20 cellular contexts compared by ENCODE assay signal in the genomic region with DNA sequence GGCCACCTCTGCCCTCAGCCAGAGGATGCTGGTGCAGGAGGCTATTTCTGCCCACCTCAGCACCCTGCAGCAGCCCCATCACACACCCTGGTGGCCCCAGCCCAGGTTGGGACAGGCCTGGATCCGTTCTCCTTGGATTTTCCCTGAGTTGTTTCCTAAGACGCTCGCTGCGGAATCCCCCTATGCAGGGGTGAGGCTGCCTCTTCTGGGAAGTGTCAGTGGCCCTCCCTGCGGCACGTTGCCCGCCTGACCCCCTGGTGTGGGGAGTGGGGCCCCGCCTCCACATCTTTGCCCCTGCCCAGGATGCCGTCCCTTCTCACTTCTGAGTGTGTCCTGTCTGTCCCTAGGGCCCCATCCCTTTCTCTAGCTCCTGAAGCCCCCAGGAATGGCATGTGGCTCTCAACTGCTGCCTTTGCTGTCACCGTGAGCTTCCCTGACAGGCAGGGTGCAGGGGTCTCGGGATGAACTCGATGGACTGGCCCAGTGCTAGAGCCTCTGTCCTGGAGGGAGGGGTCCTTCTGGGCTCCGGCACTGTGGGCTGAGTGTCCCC. TPM values are rescaled to one million over a fixed set of nuclear protein-coding genes. Genes with fewer than 3 reads are reported as not detected.
A peak's percentile ranks its signal among the peaks of the same experiment; 100 is the strongest.
DNase-seq lines count a peak whose midpoint lies in the region; ATAC-seq, FAIRE-seq and TF ChIP-seq lines count a peak whose summit lies in the region.
"Had no signal": no experiment of that assay in that cellular context is flagged by ENCODE, and none has a peak within 500 bp of the region (broad histone marks: within the 10 kb centered on the region; RNA-seq: fewer than 3 reads in every experiment).

No MANE protein-coding gene starts in this region.

- peak overlapping the region; percentile 96 for H3K4me2 ChIP-seq in HepG2 (ENCODE audit: low read depth, low read length)
- H3K4me2 ChIP-seq: smooth muscle cell had no signal

- 72 to 86% (median 79%) methylated on average over 11 to 13 of the region's 13 CpGs for WGBS in heart left ventricle, 4 donors
- 0% methylated on average over 8 of the region's 13 CpGs for WGBS in HepG2 (ENCODE audit: low lambda C conversion rate)

- no peak for TF ChIP-seq CTCF in heart left ventricle (IDR thresholded peaks at IDR 0.05)
- TF ChIP-seq CTCF in HepG2 (CRISPR knock-in tag; IDR thresholded peaks at IDR 0.05) = no peak; the same call in 1 of the 2 replicates
- no peak for TF ChIP-seq CTCF in uterus (IDR thresholded peaks at IDR 0.05)

- H3K27ac ChIP-seq in heart left ventricle (peak overlapping the region in 9 of 12 donors; percentile 42 to 74 (median 61)), HepG2 (ENCODE audit: extremely low read length, insufficient read depth, low read length) (peak overlapping the region; percentile 84), uterus (peak overlapping the region; percentile 10 to 38)
- H3K27ac ChIP-seq: thyroid gland had no signal

- in situ Hi-C loops in HepG2 (cut with HindIII; ENCODE audit: extremely low pct_ligation_motif_present, low pct_unique_long_range_greater_than_20kb) = no loop called here

- H3K36me3 ChIP-seq in heart left ventricle (no peaks in the 10 kb centered on the region), HepG2 (replicated peaks in 1 of 2; ENCODE audit: control insufficient read depth in 1 of 2, insufficient read depth in 2 of 2, low read length in 2 of 2) (no peaks in the 10 kb centered on the region), uterus (no peaks in the 10 kb centered on the region)
- H3K36me3 ChIP-seq: adrenal gland, thyroid gland had no signal

- TF ChIP-seq POLR2A in heart left ventricle (IDR thresholded peaks at IDR 0.05) (no peak), HepG2 (IDR thresholded peaks at IDR 0.05; ENCODE audit: insufficient read depth in 1 of 2, low read depth in 2 of 2, low read length in 2 of 2) (no peak), uterus (IDR thresholded peaks at IDR 0.05) (no peak)

- no TSS peak for BruUV-seq in HepG2 (replicated peaks; lab: Mats Ljungman, UMichigan)

- H3K79me2 ChIP-seq in HepG2 (ENCODE audit: insufficient read depth, low read length) = peaks cover 17% of the 10 kb centered on the region

- H3K4me3 ChIP-seq in heart left ventricle = peak overlapping the region in 8 of 12 donors; percentile 12 to 44 (median 28)
- H3K4me3 ChIP-seq in HepG2 (replicated peaks in 1 of 3; ENCODE audit: insufficient read depth in 1 of 3, low read depth in 2 of 3, low read length in 3 of 3) = peak overlapping the region; percentile 82 to 94 (median 86)
- no peak overlapping the region for H3K4me3 ChIP-seq in uterus
- H3K4me3 ChIP-seq: adrenal gland, smooth muscle cell, thyroid gland had no signal

- H3K27me3 ChIP-seq in heart left ventricle (peaks cover 0 to 19% (median 0%) of the 10 kb centered on the region in 9 donors), HepG2 (ENCODE audit: control insufficient read depth in 1 of 2, insufficient read depth in 2 of 2, low read length in 2 of 2) (peaks cover 0 to 8% of the 10 kb centered on the region in 2 experiments; a peak in 2 of 5 replicates), uterus (no peaks in the 10 kb centered on the region)
- H3K27me3 ChIP-seq: adrenal gland, thyroid gland had no signal

- FAIRE-seq in HepG2 (lab: Jason Lieb, UNC) = no peak
- FAIRE-seq: frontal cortex had no signal

- CTCF ChIA-PET in HepG2 (lab: Yijun Ruan, JAX; ENCODE audit: low intra/inter-chr PET ratio, low total read pairs) (interaction anchor here (1.1 kb wide), 1 partner anchor 48 kb away, joined by 4 read pairs; no protein-coding TSS in a partner anchor), HEK293T (lab: Yijun Ruan, JAX) (no interaction called here)

- 0 out of 4 replicates have a peak, but pooled peaks of 1 of the 2 experiments have one; percentile 33 for TF ChIP-seq EP300 in HepG2 (IDR thresholded peaks at IDR 0.05; ENCODE audit: low read depth in 2 of 2, low read length in 2 of 2)
- no peak for TF ChIP-seq EP300 in HepG2 (CRISPR knock-in tag; IDR thresholded peaks at IDR 0.05; ENCODE audit: borderline replicate concordance)

- no peak for TF ChIP-seq RAD21 in HepG2 (CRISPR knock-in tag; IDR thresholded peaks at IDR 0.05)

- no peaks in the 10 kb centered on the region for H4K20me1 ChIP-seq in HepG2 (ENCODE audit: insufficient read depth, low read length)

- ATAC-seq in heart left ventricle (no peak), left cardiac atrium (no peak), HepG2 (peak; percentile 25), GM18858 (IDR thresholded peaks at IDR 0.05; ENCODE audit: unreplicated experiment) (no peak)

- H3K9me3 ChIP-seq in heart left ventricle (no peaks in the 10 kb centered on the region), HepG2 (ENCODE audit: low read length) (no peaks in the 10 kb centered on the region), uterus (no peaks in the 10 kb centered on the region)
- H3K9me3 ChIP-seq: adrenal gland, thyroid gland had no signal

- POLR2A ChIA-PET in HepG2 (lab: Yijun Ruan, JAX) = interaction anchor here (0.6 to 2.6 kb wide), 9 partner anchors 11 to 250 kb away, joined by 3 to 39 read pairs (median 3); partner anchors contain the start of gene EIF5
- POLR2A ChIA-PET in HEK293T (lab: Yijun Ruan, JAX) = interaction anchor here (0.7 kb wide), 1 partner anchor 240 kb away, joined by 4 read pairs; the partner anchor contains the start of gene EIF5

- H3K4me1 ChIP-seq in heart left ventricle (peaks cover 0 to 32% (median 6%) of the 10 kb centered on the region in 12 donors), HepG2 (ENCODE audit: insufficient read depth, low read length) (peaks cover 91% of the 10 kb centered on the region), uterus (no peaks in the 10 kb centered on the region)

- peak in 1 of 5 donors; percentile 25 for DNase-seq in heart left ventricle
- DNase-seq in left cardiac atrium = no peak
- DNase-seq in HepG2 (ENCODE audit: low spot score) = no peak
- DNase-seq in retina = peak; percentile 28
- no peak for DNase-seq in uterus
- DNase-seq in HEK293T (ENCODE audit: extremely low spot score) = no peak
- no peak for DNase-seq in NCI-H82 treated with DMSO at 0.1 percent for 48 hours (lab: John Stamatoyannopoulos, UW; ENCODE audit: unreplicated experiment)
- DNase-seq: adrenal gland, caudate nucleus, DND-41, H7, mammary epithelial cell, NCI-H2081, NCI-H510A, SIG-M5, thyroid gland had no signal

- H2AFZ ChIP-seq in HepG2 (ENCODE audit: low read length) = peak overlapping the region; percentile 70

- peak overlapping the region; percentile 83 for H3K9ac ChIP-seq in HepG2 (ENCODE audit: insufficient read depth, low read depth, low read length)

- intact Hi-C loops in heart left ventricle (cut with DNase I) (loop anchor here in 3 of 10 donors (5.0 to 10.0 kb wide), 2 partner anchors 88 to 399 kb away; no protein-coding TSS in a partner anchor), left cardiac atrium (cut with DNase I) (no loop called here), HepG2 (cut with micrococcal nuclease; ENCODE audit: unreplicated experiment) (no loop called here), uterus (cut with DNase I; ENCODE audit: low total_unique reads) (no loop called here)

RNA-seq across cellular contexts. Expression of gene EXOC3L4, which starts 0.6 kb away (rescaled TPM):
- total RNA-seq in heart left ventricle (1 to 10 TPM in 1 of 9 donors, under 1 TPM in 3, not detected in 5; 0.21 to 3.2 (median 0.48) TPM), left cardiac atrium (under 1 TPM; 0.91 to 0.92 TPM), HepG2 (2016; rRNA removed; fragmentation: Illumina TruSeq; extraction: Trizol) (11.3 and 27.0 TPM in 2 replicates), uterus (1 to 10 TPM in 1 of 4 donors, under 1 TPM in 2, not detected in 1; under 0.01 to 5.6 (median 0.41) TPM)
- polyA plus RNA-seq in heart left ventricle (under 1 TPM; 0.37 to 0.53 TPM), HepG2 (2011; rRNA removed) (11.8 and 21.2 TPM in 2 replicates)
- 6.3 and 6.7 TPM in 2 replicates for total RNA-seq in HepG2 (2016; cell fraction: cytosol; rRNA removed; fragmentation: Illumina TruSeq; extraction: Trizol; ENCODE audit: low read depth)
- total RNA-seq in HepG2 (2016; cell fraction: insoluble cytoplasmic fraction; rRNA removed; fragmentation: Illumina TruSeq; extraction: Trizol) = 9.0 and 28.6 TPM in 2 replicates
- 11.1 and 11.5 TPM in 2 replicates for total RNA-seq in HepG2 (2016; cell fraction: membrane; rRNA removed; fragmentation: Illumina TruSeq; extraction: Trizol)
- total RNA-seq in HepG2 (2016; cell fraction: nucleus; rRNA removed; fragmentation: Illumina TruSeq; extraction: Trizol) = 32.0 and 33.7 TPM in 2 replicates
- polyA plus RNA-seq in HepG2 (2011; cell fraction: cytosol; rRNA removed) = 10.4 and 15.5 TPM in 2 replicates
- 157 and 161 TPM in 2 replicates for polyA plus RNA-seq in HepG2 (2011; cell fraction: nucleus; rRNA removed)
- polyA plus RNA-seq in HepG2 (2012) = 12.5 and 20.1 TPM in 2 replicates
- polyA plus RNA-seq in HepG2 (2016; cell fraction: cytosol; fragmentation: Illumina TruSeq; extraction: Trizol; ENCODE audit: low read depth) = 4.1 and 4.2 TPM in 2 replicates
- polyA plus RNA-seq in HepG2 (2016; cell fraction: insoluble cytoplasmic fraction; fragmentation: Illumina TruSeq; extraction: Trizol; ENCODE audit: low read depth) = 7.6 and 10.6 TPM in 2 replicates
- 6.1 and 7.1 TPM in 2 replicates for polyA plus RNA-seq in HepG2 (2016; cell fraction: membrane; fragmentation: Illumina TruSeq; extraction: Trizol; ENCODE audit: low read depth)
- polyA plus RNA-seq in HepG2 (2016; cell fraction: nucleus; fragmentation: Illumina TruSeq; extraction: Trizol; ENCODE audit: insufficient read depth, low read depth) = 105 and 107 TPM in 2 replicates
- polyA minus RNA-seq in HepG2 (2011; rRNA and poly(A)+ RNA removed; ENCODE audit: low replicate concordance) = 0.28 and 10.1 TPM in 2 replicates
- 3.4 and 5.3 TPM in 2 replicates for polyA minus RNA-seq in HepG2 (2011; cell fraction: cytosol; rRNA and poly(A)+ RNA removed)
- 24.7 and 29.2 TPM in 2 replicates for polyA minus RNA-seq in HepG2 (2011; cell fraction: nucleus; rRNA and poly(A)+ RNA removed)
- total RNA-seq: mammary epithelial cell, smooth muscle cell had no signal
- polyA plus RNA-seq: mammary epithelial cell, smooth muscle cell had no signal

RNA-seq across cellular contexts. Expression of gene LBHD2, which starts 9.9 kb away (rescaled TPM):
- total RNA-seq in heart left ventricle (not detected), left cardiac atrium (under 1 TPM in 1 of 2 donors, not detected in 1; 0.47 TPM), HepG2 (2016; rRNA removed; fragmentation: Illumina TruSeq; extraction: Trizol) (0.72 and 1.00 TPM in 2 replicates), uterus (not detected)
- polyA plus RNA-seq in heart left ventricle (under 1 TPM in 1 of 2 donors, not detected in 1; 0.19 TPM), HepG2 (2011; rRNA removed) (0.67 and 0.95 TPM in 2 replicates)
- 2.3 and 2.8 TPM in 2 replicates for total RNA-seq in HepG2 (2016; cell fraction: cytosol; rRNA removed; fragmentation: Illumina TruSeq; extraction: Trizol; ENCODE audit: low read depth)
- 0.37 and 0.39 TPM in 2 replicates for total RNA-seq in HepG2 (2016; cell fraction: insoluble cytoplasmic fraction; rRNA removed; fragmentation: Illumina TruSeq; extraction: Trizol)
- 1.1 and 4.0 TPM in 2 replicates for total RNA-seq in HepG2 (2016; cell fraction: membrane; rRNA removed; fragmentation: Illumina TruSeq; extraction: Trizol)
- not detected in 2 replicates for total RNA-seq in HepG2 (2016; cell fraction: nucleus; rRNA removed; fragmentation: Illumina TruSeq; extraction: Trizol)
- 0.85 and 2.1 TPM in 2 replicates for polyA plus RNA-seq in HepG2 (2011; cell fraction: cytosol; rRNA removed)
- 0.64 and 1.0 TPM in 2 replicates for polyA plus RNA-seq in HepG2 (2011; cell fraction: nucleus; rRNA removed)
- 0.40 and 0.72 TPM in 2 replicates for polyA plus RNA-seq in HepG2 (2012)
- polyA plus RNA-seq in HepG2 (2016; cell fraction: cytosol; fragmentation: Illumina TruSeq; extraction: Trizol; ENCODE audit: low read depth) = 2.9 and 3.8 TPM in 2 replicates
- 0.36 and 0.88 TPM in 2 replicates for polyA plus RNA-seq in HepG2 (2016; cell fraction: insoluble cytoplasmic fraction; fragmentation: Illumina TruSeq; extraction: Trizol; ENCODE audit: low read depth)
- 0.86 and 1.1 TPM in 2 replicates for polyA plus RNA-seq in HepG2 (2016; cell fraction: membrane; fragmentation: Illumina TruSeq; extraction: Trizol; ENCODE audit: low read depth)
- polyA plus RNA-seq in HepG2 (2016; cell fraction: nucleus; fragmentation: Illumina TruSeq; extraction: Trizol; ENCODE audit: insufficient read depth, low read depth) = 0.73 and 0.75 TPM in 2 replicates
- polyA minus RNA-seq in HepG2 (2011; rRNA and poly(A)+ RNA removed; ENCODE audit: low replicate concordance) = 0.30 TPM in 1 of 2 replicates, not detected in the other
- not detected in 2 replicates for polyA minus RNA-seq in HepG2 (2011; cell fraction: cytosol; rRNA and poly(A)+ RNA removed)
- not detected in 2 replicates for polyA minus RNA-seq in HepG2 (2011; cell fraction: nucleus; rRNA and poly(A)+ RNA removed)
- total RNA-seq: A172, adrenal gland, frontal cortex, H7, mammary epithelial cell, smooth muscle cell, thyroid gland had no signal
- polyA plus RNA-seq: adrenal gland, mammary epithelial cell, smooth muscle cell had no signal

RNA-seq across cellular contexts. Expression of gene TNFAIP2, which starts 29.3 kb away (rescaled TPM):
- total RNA-seq in heart left ventricle (100 to 1,000 TPM in 2 of 9 donors, 10 to 100 TPM in 7; 22.0 to 253 (median 33.5) TPM), left cardiac atrium (10 to 100 TPM; 60.2 to 72.0 TPM), HepG2 (2016; rRNA removed; fragmentation: Illumina TruSeq; extraction: Trizol) (0.45 and 0.46 TPM in 2 replicates), uterus (10 to 100 TPM; 29.4 to 81.4 (median 60.6) TPM)
- polyA plus RNA-seq in heart left ventricle (10 to 100 TPM; 23.8 to 53.6 TPM), HepG2 (2011; rRNA removed) (0.91 and 1.5 TPM in 2 replicates)
- not detected in 2 replicates for total RNA-seq in HepG2 (2016; cell fraction: cytosol; rRNA removed; fragmentation: Illumina TruSeq; extraction: Trizol; ENCODE audit: low read depth)
- 0.45 and 0.67 TPM in 2 replicates for total RNA-seq in HepG2 (2016; cell fraction: insoluble cytoplasmic fraction; rRNA removed; fragmentation: Illumina TruSeq; extraction: Trizol)
- 0.31 and 0.40 TPM in 2 replicates for total RNA-seq in HepG2 (2016; cell fraction: membrane; rRNA removed; fragmentation: Illumina TruSeq; extraction: Trizol)
- total RNA-seq in HepG2 (2016; cell fraction: nucleus; rRNA removed; fragmentation: Illumina TruSeq; extraction: Trizol) = 0.34 and 0.94 TPM in 2 replicates
- 0.28 and 0.81 TPM in 2 replicates for polyA plus RNA-seq in HepG2 (2011; cell fraction: cytosol; rRNA removed)
- 7.5 and 18.0 TPM in 2 replicates for polyA plus RNA-seq in HepG2 (2011; cell fraction: nucleus; rRNA removed)
- 0.36 and 0.61 TPM in 2 replicates for polyA plus RNA-seq in HepG2 (2012)
- polyA plus RNA-seq in HepG2 (2016; cell fraction: cytosol; fragmentation: Illumina TruSeq; extraction: Trizol; ENCODE audit: low read depth) = not detected in 2 replicates
- polyA plus RNA-seq in HepG2 (2016; cell fraction: insoluble cytoplasmic fraction; fragmentation: Illumina TruSeq; extraction: Trizol; ENCODE audit: low read depth) = 0.16 and 0.42 TPM in 2 replicates
- polyA plus RNA-seq in HepG2 (2016; cell fraction: membrane; fragmentation: Illumina TruSeq; extraction: Trizol; ENCODE audit: low read depth) = 0.18 and 0.23 TPM in 2 replicates
- 0.83 and 1.8 TPM in 2 replicates for polyA plus RNA-seq in HepG2 (2016; cell fraction: nucleus; fragmentation: Illumina TruSeq; extraction: Trizol; ENCODE audit: insufficient read depth, low read depth)
- 2.4 and 123 TPM in 2 replicates for polyA minus RNA-seq in HepG2 (2011; rRNA and poly(A)+ RNA removed; ENCODE audit: low replicate concordance)
- 0.79 and 1.2 TPM in 2 replicates for polyA minus RNA-seq in HepG2 (2011; cell fraction: cytosol; rRNA and poly(A)+ RNA removed)
- 1.5 and 2.1 TPM in 2 replicates for polyA minus RNA-seq in HepG2 (2011; cell fraction: nucleus; rRNA and poly(A)+ RNA removed)

RNA-seq across cellular contexts. Expression of gene CDC42BPB, which starts 36.6 kb away (rescaled TPM):
- total RNA-seq in heart left ventricle (100 to 1,000 TPM in 1 of 9 donors, 10 to 100 TPM in 8; 58.9 to 124 (median 68.9) TPM), left cardiac atrium (10 to 100 TPM; 57.3 to 79.2 TPM), HepG2 (2016; rRNA removed; fragmentation: Illumina TruSeq; extraction: Trizol) (19.7 and 20.2 TPM in 2 replicates), uterus (100 to 1,000 TPM in 2 of 4 donors, 10 to 100 TPM in 2; 80.6 to 157 (median 118) TPM)
- polyA plus RNA-seq in heart left ventricle (10 to 100 TPM; 31.1 to 72.4 TPM), HepG2 (2011; rRNA removed) (32.3 and 33.3 TPM in 2 replicates)
- total RNA-seq in HepG2 (2016; cell fraction: cytosol; rRNA removed; fragmentation: Illumina TruSeq; extraction: Trizol; ENCODE audit: low read depth) = 5.5 and 5.6 TPM in 2 replicates
- 15.3 and 20.6 TPM in 2 replicates for total RNA-seq in HepG2 (2016; cell fraction: insoluble cytoplasmic fraction; rRNA removed; fragmentation: Illumina TruSeq; extraction: Trizol)
- total RNA-seq in HepG2 (2016; cell fraction: membrane; rRNA removed; fragmentation: Illumina TruSeq; extraction: Trizol) = 7.4 and 7.9 TPM in 2 replicates
- 21.4 and 24.6 TPM in 2 replicates for total RNA-seq in HepG2 (2016; cell fraction: nucleus; rRNA removed; fragmentation: Illumina TruSeq; extraction: Trizol)
- 14.7 and 18.8 TPM in 2 replicates for polyA plus RNA-seq in HepG2 (2011; cell fraction: cytosol; rRNA removed)
- polyA plus RNA-seq in HepG2 (2011; cell fraction: nucleus; rRNA removed) = 82.2 and 87.0 TPM in 2 replicates
- 23.1 and 30.9 TPM in 2 replicates for polyA plus RNA-seq in HepG2 (2012)
- polyA plus RNA-seq in HepG2 (2016; cell fraction: cytosol; fragmentation: Illumina TruSeq; extraction: Trizol; ENCODE audit: low read depth) = 0.78 and 1.0 TPM in 2 replicates
- 10.5 and 14.1 TPM in 2 replicates for polyA plus RNA-seq in HepG2 (2016; cell fraction: insoluble cytoplasmic fraction; fragmentation: Illumina TruSeq; extraction: Trizol; ENCODE audit: low read depth)
- 3.0 and 3.4 TPM in 2 replicates for polyA plus RNA-seq in HepG2 (2016; cell fraction: membrane; fragmentation: Illumina TruSeq; extraction: Trizol; ENCODE audit: low read depth)
- polyA plus RNA-seq in HepG2 (2016; cell fraction: nucleus; fragmentation: Illumina TruSeq; extraction: Trizol; ENCODE audit: insufficient read depth, low read depth) = 45.7 and 47.5 TPM in 2 replicates
- polyA minus RNA-seq in HepG2 (2011; rRNA and poly(A)+ RNA removed; ENCODE audit: low replicate concordance) = 93.6 and 143 TPM in 2 replicates
- polyA minus RNA-seq in HepG2 (2011; cell fraction: cytosol; rRNA and poly(A)+ RNA removed) = 23.7 and 25.9 TPM in 2 replicates
- 38.8 and 39.3 TPM in 2 replicates for polyA minus RNA-seq in HepG2 (2011; cell fraction: nucleus; rRNA and poly(A)+ RNA removed)

Comparison
In these comparisons a context has a peak if more than half of its experiments do, and no peak if none do; other contexts are left out.
1. H3K27ac ChIP-seq: peak in every context shown above with its lines; median percentile 84 in HepG2; 61 in heart left ventricle; 24 in uterus.
2. H3K4me3 ChIP-seq: peak in heart left ventricle (8 of 12) and HepG2 (3 of 3); none in uterus (0 of 2).
3. RNA of gene TNFAIP2, which starts 29.3 kb away (total RNA-seq): 29.4 to 81.4 TPM in uterus, 60.2 to 72.0 TPM in left cardiac atrium and 22.0 to 253 TPM in heart left ventricle; 0.31 to 0.94 TPM in HepG2; every median in the first group is over 10 times any median in the second.